15 cellular contexts compared by ENCODE assay signal in the genomic region with DNA sequence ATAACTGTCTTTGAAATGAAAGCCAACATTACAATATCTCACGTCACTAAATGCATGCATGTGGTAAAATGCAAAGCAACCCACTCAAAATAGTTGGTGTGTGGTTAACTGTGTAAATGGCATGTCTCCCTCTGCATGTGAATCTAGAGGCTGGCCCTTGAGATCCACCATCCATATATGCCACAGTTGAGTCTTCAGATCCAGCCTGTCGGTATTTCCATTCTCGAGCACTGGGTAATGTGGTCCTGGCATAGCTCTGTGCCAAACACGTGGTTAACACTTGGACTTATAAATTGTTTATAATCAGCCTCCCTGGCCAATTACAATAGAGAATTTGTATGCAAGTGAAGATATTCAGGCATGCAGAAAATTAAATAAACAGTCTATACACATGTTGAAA.
"Had no signal": no experiment of that assay in that cellular context is flagged by ENCODE, and none has a peak within 500 bp of the region (broad histone marks: within the 10 kb centered on the region; RNA-seq: fewer than 3 reads in every experiment).

No MANE protein-coding gene starts in this region.

- H3K4me3 Mint-ChIP-seq: activated CD4-positive, alpha-beta T cell treated with anti-CD3 and anti-CD28 coated beads for 36 hours; stimulated activated naive B cell treated with anti-CD40 and anti-IgM and Interleukin-4, amounts not matched to agents 10 μg/mL and 1 μg/mL and 100 μg/mL, for 72 hours had no signal

- H3K36me3 Mint-ChIP-seq: stimulated activated naive B cell treated with anti-CD40 and anti-IgM and Interleukin-4, amounts not matched to agents 10 μg/mL and 1 μg/mL and 100 μg/mL, for 72 hours had no signal

- FAIRE-seq: colon, keratinocyte had no signal

- H3K36me3 ChIP-seq: brain microvascular endothelial cell, upper lobe of right lung had no signal

- H3K9me3 ChIP-seq: upper lobe of right lung had no signal

- H3K27ac ChIP-seq: brain microvascular endothelial cell, dorsolateral prefrontal cortex, epithelial cell of prostate, upper lobe of right lung had no signal

- ATAC-seq: activated CD4-positive, alpha-beta T cell treated with anti-CD3 and anti-CD28 coated beads for 36 hours; stimulated activated naive B cell treated with anti-CD40 and anti-IgM and Interleukin-4, amounts not matched to agents 10 μg/mL and 1 μg/mL and 100 μg/mL, for 72 hours; upper lobe of right lung had no signal

- DNase-seq: activated CD4-positive, alpha-beta T cell treated with anti-CD3 and anti-CD28 coated beads for 36 hours; activated CD4-positive, alpha-beta T cell treated with anti-CD3 and anti-CD28 coated beads, Interleukin-2, amount 50 U/mL, for 48 hours; activated naive CD4-positive, alpha-beta T cell; activated naive CD8-positive, alpha-beta T cell treated with anti-CD3 and anti-CD28 coated beads, Interleukin-2, amount 10 ng/mL, durations not matched to agents 7 days and 5 days; activated T-cell treated with anti-CD3 and anti-CD28 coated beads for 4 hours; brain microvascular endothelial cell; central memory CD4-positive, alpha-beta T cell; dorsolateral prefrontal cortex; foreskin melanocyte; stimulated activated naive B cell treated with anti-CD40 and anti-IgM and Interleukin-4, amounts not matched to agents 10 μg/mL and 1 μg/mL and 100 μg/mL, for 72 hours; upper lobe of right lung had no signal

- H3K27ac Mint-ChIP-seq: activated CD4-positive, alpha-beta T cell treated with anti-CD3 and anti-CD28 coated beads for 36 hours; activated naive CD8-positive, alpha-beta T cell treated with anti-CD3 and anti-CD28 coated beads, Interleukin-2, amount 10 ng/mL, durations not matched to agents 7 days and 5 days; progenitor cell of endocrine pancreas; stimulated activated naive B cell treated with anti-CD40 and anti-IgM and Interleukin-4, amounts not matched to agents 10 μg/mL and 1 μg/mL and 100 μg/mL, for 72 hours had no signal

- H3K4me1 Mint-ChIP-seq: stimulated activated naive B cell treated with anti-CD40 and anti-IgM and Interleukin-4, amounts not matched to agents 10 μg/mL and 1 μg/mL and 100 μg/mL, for 72 hours had no signal

- H3K9me3 Mint-ChIP-seq: activated naive CD8-positive, alpha-beta T cell treated with anti-CD3 and anti-CD28 coated beads, Interleukin-2, amount 10 ng/mL, durations not matched to agents 7 days and 5 days had no signal
